Comparison of ENCODE assay signal across 28 cellular contexts in genomic region chr21:46252840-46253239, GRCh38. TPM values are rescaled to one million over a fixed set of nuclear protein-coding genes. Genes with fewer than 3 reads are reported as not detected.
DNase-seq lines count a peak whose midpoint lies in the region; ATAC-seq, FAIRE-seq and TF ChIP-seq lines count a peak whose summit lies in the region.
"Had no signal": no experiment of that assay in that cellular context is flagged by ENCODE, and none has a peak within 500 bp of the region (broad histone marks: within the 10 kb centered on the region; RNA-seq: fewer than 3 reads in every experiment).

No MANE protein-coding gene starts in this region.

- H3K27ac Mint-ChIP-seq in activated T-cell treated with anti-CD3 and anti-CD28 coated beads, Interleukin-2, amount 50 U/mL, for 24 hours = peak overlapping the region; percentile 96
- H3K27ac Mint-ChIP-seq in CD8-positive, alpha-beta T cell = peak overlapping the region; percentile 84
- H3K27ac Mint-ChIP-seq in stimulated activated effector memory CD8-positive, alpha-beta T cell treated with anti-CD3 and anti-CD28 coated beads, Interleukin-12 subunit alpha, Interleukin-12 subunit beta, amount 100 ng/mL, for 72 hours = peak overlapping the region; percentile 89

- H3K9me3 Mint-ChIP-seq in activated T-cell treated with anti-CD3 and anti-CD28 coated beads, Interleukin-2, amount 50 U/mL, for 24 hours = no peaks in the 10 kb centered on the region
- no peaks in the 10 kb centered on the region for H3K9me3 Mint-ChIP-seq in CD8-positive, alpha-beta T cell
- H3K9me3 Mint-ChIP-seq in stimulated activated effector memory CD8-positive, alpha-beta T cell treated with anti-CD3 and anti-CD28 coated beads, Interleukin-12 subunit alpha, Interleukin-12 subunit beta, amount 100 ng/mL, for 72 hours = no peaks in the 10 kb centered on the region
- H3K9me3 Mint-ChIP-seq: activated T-cell treated with anti-CD3 and anti-CD28 coated beads, Interleukin-2, amount 50 U/mL, for 4 hours; stimulated activated naive CD8-positive, alpha-beta T cell treated with anti-CD3 and anti-CD28 coated beads, Interleukin-15, Interleukin-2, amounts not matched to agents 100 ng/mL and 50 ng/mL, for 24 hours had no signal

- no peaks in the 10 kb centered on the region for H3K27me3 ChIP-seq in CD8-positive, alpha-beta T cell (ENCODE audit: insufficient read depth, low read length)
- H3K27me3 ChIP-seq in effector memory CD4-positive, alpha-beta T cell (replicated peaks; ENCODE audit: control insufficient read depth, insufficient read depth, low read length, poor library complexity, severe bottlenecking) = no peaks in the 10 kb centered on the region
- H3K27me3 ChIP-seq: breast epithelium, heart left ventricle, uterus had no signal

- 94 to 97% methylated on average over 4 of the region's 4 CpGs for WGBS in lower leg skin, 2 donors

- POLR2A ChIA-PET in CD8-positive, alpha-beta T cell (lab: Charles Lee) = interaction anchor here (0.6 kb wide), 1 partner anchor 180 kb away, joined by 3 read pairs; no protein-coding TSS in a partner anchor

- DNase-seq in activated T-cell treated with anti-CD3 and anti-CD28 coated beads, Interleukin-2, amount 50 U/mL, for 24 hours = no peak
- DNase-seq in activated T-cell treated with anti-CD3 and anti-CD28 coated beads, Interleukin-2, amount 50 U/mL, for 1 hour = no peak
- no peak for DNase-seq in CD8-positive, alpha-beta T cell
- DNase-seq in effector memory CD4-positive, alpha-beta T cell = no peak
- DNase-seq in stimulated activated effector memory CD8-positive, alpha-beta T cell treated with anti-CD3 and anti-CD28 coated beads, Interleukin-12 subunit alpha, Interleukin-12 subunit beta, amount 100 ng/mL, for 72 hours (ENCODE audit: low spot score in 2 of 2) = no peak
- DNase-seq in lower leg skin (ENCODE audit: low spot score in 2 of 2) (no peak), D721Med (ENCODE audit: insufficient read length, low spot score) (no peak)
- DNase-seq: activated naive CD4-positive, alpha-beta T cell; activated T-cell treated with anti-CD3 and anti-CD28 coated beads, Interleukin-2, amount 50 U/mL, for 4 hours; Caco-2; DMS79 treated with DMSO at 0.1 percent for 48 hours; GF-D8; H7; NCI-H2081; NCI-H748 treated with DMSO at 0.1 percent for 48 hours; posterior cingulate gyrus; stimulated activated CD4-positive, alpha-beta T cell treated with anti-CD3 and anti-CD28 coated beads, Interleukin-4, amount 100 ng/mL, for 4 hours; uterus had no signal

- intact Hi-C loops in CD8-positive, alpha-beta T cell (cut with DNase I, micrococcal nuclease) = no loop called here
- intact Hi-C loops in lower leg skin (cut with DNase I; ENCODE audit: low total_unique reads) = no loop called here

- TF ChIP-seq CTCF in CD8-positive, alpha-beta T cell (IDR thresholded peaks at IDR 0.05) = no peak
- TF ChIP-seq CTCF in lower leg skin (IDR thresholded peaks at IDR 0.05) = no peak
- no peak for TF ChIP-seq CTCF in D721Med (IDR thresholded peaks at IDR 0.05; ENCODE audit: insufficient read depth, missing control alignments)

- H3K4me3 ChIP-seq in CD8-positive, alpha-beta T cell (ENCODE audit: low read depth, low read length) = no peak overlapping the region
- H3K4me3 ChIP-seq in effector memory CD4-positive, alpha-beta T cell (ENCODE audit: insufficient read depth, low read depth, low read length, poor library complexity, severe bottlenecking) = no peak overlapping the region
- H3K4me3 ChIP-seq in lower leg skin (ENCODE audit: low read depth, poor library complexity, severe bottlenecking) = no peak overlapping the region
- H3K4me3 ChIP-seq: breast epithelium, coronary artery, heart left ventricle, lung, thoracic aorta, uterus had no signal

- FAIRE-seq in D721Med (lab: Jason Lieb, UNC) = no peak
- FAIRE-seq: RCC 7860 had no signal

- no peak overlapping the region for H3K4me3 Mint-ChIP-seq in activated T-cell treated with anti-CD3 and anti-CD28 coated beads, Interleukin-2, amount 50 U/mL, for 24 hours
- no peak overlapping the region for H3K4me3 Mint-ChIP-seq in CD8-positive, alpha-beta T cell
- no peak overlapping the region for H3K4me3 Mint-ChIP-seq in stimulated activated effector memory CD8-positive, alpha-beta T cell treated with anti-CD3 and anti-CD28 coated beads, Interleukin-12 subunit alpha, Interleukin-12 subunit beta, amount 100 ng/mL, for 72 hours
- H3K4me3 Mint-ChIP-seq: activated T-cell treated with anti-CD3 and anti-CD28 coated beads, Interleukin-2, amount 50 U/mL, for 4 hours had no signal

- H3K4me1 Mint-ChIP-seq in activated T-cell treated with anti-CD3 and anti-CD28 coated beads, Interleukin-2, amount 50 U/mL, for 24 hours (ENCODE audit: low read depth) = peaks cover 40% of the 10 kb centered on the region
- H3K4me1 Mint-ChIP-seq in CD8-positive, alpha-beta T cell (ENCODE audit: low read depth) = peaks cover 35% of the 10 kb centered on the region
- peaks cover 46% of the 10 kb centered on the region for H3K4me1 Mint-ChIP-seq in stimulated activated effector memory CD8-positive, alpha-beta T cell treated with anti-CD3 and anti-CD28 coated beads, Interleukin-12 subunit alpha, Interleukin-12 subunit beta, amount 100 ng/mL, for 72 hours

- H3K4me1 ChIP-seq in CD8-positive, alpha-beta T cell (ENCODE audit: insufficient read depth, low read length) = peaks cover 21% of the 10 kb centered on the region
- no peaks in the 10 kb centered on the region for H3K4me1 ChIP-seq in effector memory CD4-positive, alpha-beta T cell (ENCODE audit: control insufficient read depth, insufficient read depth, low read length, poor library complexity, severe bottlenecking)
- H3K4me1 ChIP-seq: breast epithelium, Caco-2, uterus had no signal

- no peak for ATAC-seq in CD8-positive, alpha-beta T cell
- no peak for ATAC-seq in stimulated activated effector memory CD8-positive, alpha-beta T cell treated with anti-CD3 and anti-CD28 coated beads, Interleukin-12 subunit alpha, Interleukin-12 subunit beta, amount 100 ng/mL, for 72 hours
- no peak for ATAC-seq in HG03039 (IDR thresholded peaks at IDR 0.05; ENCODE audit: unreplicated experiment)
- ATAC-seq: heart left ventricle, sciatic nerve had no signal

- CTCF ChIA-PET in CD8-positive, alpha-beta T cell (lab: Charles Lee) = no interaction called here

- H3K36me3 Mint-ChIP-seq in activated T-cell treated with anti-CD3 and anti-CD28 coated beads, Interleukin-2, amount 50 U/mL, for 24 hours (ENCODE audit: low read depth) = peaks cover 96% of the 10 kb centered on the region
- peaks cover 88% of the 10 kb centered on the region for H3K36me3 Mint-ChIP-seq in CD8-positive, alpha-beta T cell
- H3K36me3 Mint-ChIP-seq in stimulated activated effector memory CD8-positive, alpha-beta T cell treated with anti-CD3 and anti-CD28 coated beads, Interleukin-12 subunit alpha, Interleukin-12 subunit beta, amount 100 ng/mL, for 72 hours = peaks cover 99% of the 10 kb centered on the region

- peaks cover 46% of the 10 kb centered on the region for H3K36me3 ChIP-seq in CD8-positive, alpha-beta T cell (ENCODE audit: insufficient read depth, low read length)
- H3K36me3 ChIP-seq in effector memory CD4-positive, alpha-beta T cell (ENCODE audit: control insufficient read depth, insufficient read depth, low read length) = peaks cover 48% of the 10 kb centered on the region
- H3K36me3 ChIP-seq: uterus had no signal

- H3K27ac ChIP-seq in CD8-positive, alpha-beta T cell (ENCODE audit: low read depth, low read length) = no peak overlapping the region
- H3K27ac ChIP-seq in effector memory CD4-positive, alpha-beta T cell (ENCODE audit: insufficient read depth, low read length, poor library complexity, severe bottlenecking) = peak overlapping the region; percentile 39
- H3K27ac ChIP-seq: breast epithelium, coronary artery, KMS-11, thoracic aorta, uterus had no signal

- H3K27me3 Mint-ChIP-seq in activated T-cell treated with anti-CD3 and anti-CD28 coated beads, Interleukin-2, amount 50 U/mL, for 24 hours = no peaks in the 10 kb centered on the region
- no peaks in the 10 kb centered on the region for H3K27me3 Mint-ChIP-seq in CD8-positive, alpha-beta T cell (ENCODE audit: low read depth)
- H3K27me3 Mint-ChIP-seq: stimulated activated naive CD8-positive, alpha-beta T cell treated with anti-CD3 and anti-CD28 coated beads, Interleukin-15, Interleukin-2, amounts not matched to agents 100 ng/mL and 50 ng/mL, for 24 hours had no signal

- TF ChIP-seq POLR2A in lower leg skin (IDR thresholded peaks at IDR 0.05) = no peak

- no peaks in the 10 kb centered on the region for H3K9me3 ChIP-seq in CD8-positive, alpha-beta T cell (ENCODE audit: low read length)
- no peaks in the 10 kb centered on the region for H3K9me3 ChIP-seq in effector memory CD4-positive, alpha-beta T cell (ENCODE audit: control insufficient read depth, low read length)
- H3K9me3 ChIP-seq: breast epithelium, Caco-2, heart left ventricle, thoracic aorta, uterus had no signal

RNA-seq across cellular contexts. Expression of gene LSS, which starts 24.3 kb away (rescaled TPM):
- total RNA-seq in CD8-positive, alpha-beta T cell = 10 to 100 TPM; 22.5 to 22.6 TPM
- total RNA-seq in lower leg skin = 100 to 1,000 TPM in 1 of 4 donors, 10 to 100 TPM in 3; 60.8 to 165 (median 81.7) TPM

RNA-seq across cellular contexts. Expression of gene MCM3AP, which starts 32.6 kb away (rescaled TPM):
- 10 to 100 TPM; 90.1 to 97.7 TPM for total RNA-seq in CD8-positive, alpha-beta T cell
- 10 to 100 TPM; 45.5 to 71.4 (median 57.7) TPM for total RNA-seq in lower leg skin

RNA-seq across cellular contexts. Expression of gene YBEY, which starts 33.3 kb away (rescaled TPM):
- 10 to 100 TPM; 10.8 to 13.6 TPM for total RNA-seq in CD8-positive, alpha-beta T cell
- 10 to 100 TPM in 3 of 4 donors, 1 to 10 TPM in 1; 7.4 to 21.7 (median 17.0) TPM for total RNA-seq in lower leg skin
